1 cellular context compared by ENCODE assay signal in genomic region chr18:21686282-21687105, GRCh38.
TF ChIP-seq lines count a peak whose summit lies in the region.

No MANE protein-coding gene starts in this region.

TF ChIP-seq in HepG2, 621 proteins besides CTCF, POLR2A, EP300 and RAD21 (continued from another document and continues in another):
- TF ChIP-seq, protein P1, sequence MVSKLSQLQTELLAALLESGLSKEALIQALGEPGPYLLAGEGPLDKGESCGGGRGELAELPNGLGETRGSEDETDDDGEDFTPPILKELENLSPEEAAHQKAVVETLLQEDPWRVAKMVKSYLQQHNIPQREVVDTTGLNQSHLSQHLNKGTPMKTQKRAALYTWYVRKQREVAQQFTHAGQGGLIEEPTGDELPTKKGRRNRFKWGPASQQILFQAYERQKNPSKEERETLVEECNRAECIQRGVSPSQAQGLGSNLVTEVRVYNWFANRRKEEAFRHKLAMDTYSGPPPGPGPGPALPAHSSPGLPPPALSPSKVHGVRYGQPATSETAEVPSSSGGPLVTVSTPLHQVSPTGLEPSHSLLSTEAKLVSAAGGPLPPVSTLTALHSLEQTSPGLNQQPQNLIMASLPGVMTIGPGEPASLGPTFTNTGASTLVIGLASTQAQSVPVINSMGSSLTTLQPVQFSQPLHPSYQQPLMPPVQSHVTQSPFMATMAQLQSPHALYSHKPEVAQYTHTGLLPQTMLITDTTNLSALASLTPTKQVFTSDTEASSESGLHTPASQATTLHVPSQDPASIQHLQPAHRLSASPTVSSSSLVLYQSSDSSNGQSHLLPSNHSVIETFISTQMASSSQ (IDR thresholded peaks at IDR 0.05; ENCODE audit: low read depth) = peak; percentile 60; the same call in 1 of the 2 replicates
- TF ChIP-seq, protein P1 (CRISPR knock-in tag; IDR thresholded peaks at IDR 0.05; ENCODE audit: borderline replicate concordance) = peak; percentile 74; the same call in 1 of the 2 replicates
- TF ChIP-seq PRDM10 (CRISPR knock-in tag; IDR thresholded peaks at IDR 0.05; ENCODE audit: low read depth) (peak; percentile 23; the same call in 1 of the 2 replicates), ERF (CRISPR knock-in tag; IDR thresholded peaks at IDR 0.05) (0 out of 2 replicates have a peak, but pooled peaks have one; percentile 44), THAP11 (CRISPR knock-in tag; IDR thresholded peaks at IDR 0.05) (no peak), HNRNPUL1 (IDR thresholded peaks at IDR 0.05; ENCODE audit: low read depth, low read length) (no peak), ATF6 (CRISPR knock-in tag; conservative IDR thresholded peaks at IDR 0.05) (no peak), ZNF136 (CRISPR knock-in tag; IDR thresholded peaks at IDR 0.05; ENCODE audit: low read depth) (peak; percentile 89; the same call in 1 of the 2 replicates), ESRRA (CRISPR knock-in tag; IDR thresholded peaks at IDR 0.05; ENCODE audit: low read depth) (no peak), TOPORS (CRISPR knock-in tag; IDR thresholded peaks at IDR 0.05) (no peak), ISL2 (CRISPR knock-in tag; IDR thresholded peaks at IDR 0.05) (peak; percentile 80), NCOR1 (IDR thresholded peaks at IDR 0.05; ENCODE audit: borderline replicate concordance, low read length) (peak; percentile 62; the same call in 1 of the 2 replicates), ZEB1 (IDR thresholded peaks at IDR 0.05; ENCODE audit: insufficient replicate concordance, low read depth) (peak; percentile 54), ZSCAN30 (CRISPR knock-in tag; IDR thresholded peaks at IDR 0.05) (no peak), ZNF430 (CRISPR knock-in tag; IDR thresholded peaks at IDR 0.05) (no peak; the same call in 1 of the 2 replicates), ZNF629 (CRISPR knock-in tag; conservative IDR thresholded peaks at IDR 0.05) (no peak), ZSCAN25 (CRISPR knock-in tag; IDR thresholded peaks at IDR 0.05) (0 out of 2 replicates have a peak, but pooled peaks have one; percentile 59), FOXA3 (CRISPR knock-in tag; IDR thresholded peaks at IDR 0.05) (peak; percentile 76), SCMH1 (CRISPR knock-in tag; IDR thresholded peaks at IDR 0.05; ENCODE audit: borderline replicate concordance) (no peak), FOSL2 (CRISPR knock-in tag; IDR thresholded peaks at IDR 0.05) (peak; percentile 51; the same call in 1 of the 2 replicates), PHF5A (CRISPR knock-in tag; IDR thresholded peaks at IDR 0.05; ENCODE audit: low read depth, unreplicated experiment) (no peak), ETV5 (CRISPR knock-in tag; IDR thresholded peaks at IDR 0.05; ENCODE audit: borderline replicate concordance) (peak; percentile 33; the same call in 1 of the 2 replicates), ELK4 (CRISPR knock-in tag; IDR thresholded peaks at IDR 0.05; ENCODE audit: borderline replicate concordance) (no peak), RFX1 (IDR thresholded peaks at IDR 0.05) (no peak), ZNF335 (CRISPR knock-in tag; IDR thresholded peaks at IDR 0.05) (0 out of 2 replicates have a peak, but pooled peaks have one; percentile 38), ZKSCAN5 (CRISPR knock-in tag; IDR thresholded peaks at IDR 0.05) (no peak), ZNF317 (CRISPR knock-in tag; IDR thresholded peaks at IDR 0.05) (no peak), GTF3A (CRISPR knock-in tag; conservative IDR thresholded peaks at IDR 0.05) (no peak), ZNF205 (CRISPR knock-in tag; IDR thresholded peaks at IDR 0.05) (peak; percentile 28; the same call in 1 of the 2 replicates), RXRA (CRISPR knock-in tag; IDR thresholded peaks at IDR 0.05) (peak; percentile 53; the same call in 1 of the 2 replicates), ZNF768 (CRISPR knock-in tag; IDR thresholded peaks at IDR 0.05) (no peak), DNMT1 (CRISPR knock-in tag; IDR thresholded peaks at IDR 0.05) (no peak), SIX4 (CRISPR knock-in tag; IDR thresholded peaks at IDR 0.05) (no peak), HDAC1 (CRISPR knock-in tag; IDR thresholded peaks at IDR 0.05) (peak; percentile 86), SMAD9 (CRISPR knock-in tag; IDR thresholded peaks at IDR 0.05) (no peak), SP5 (CRISPR knock-in tag; IDR thresholded peaks at IDR 0.05; ENCODE audit: borderline replicate concordance, low read depth) (peak; percentile 25; the same call in 1 of the 2 replicates)
- TF ChIP-seq, protein P2, sequence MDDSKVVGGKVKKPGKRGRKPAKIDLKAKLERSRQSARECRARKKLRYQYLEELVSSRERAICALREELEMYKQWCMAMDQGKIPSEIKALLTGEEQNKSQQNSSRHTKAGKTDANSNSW (CRISPR knock-in tag; IDR thresholded peaks at IDR 0.05; ENCODE audit: borderline replicate concordance) = no peak
- TF ChIP-seq, protein P3, sequence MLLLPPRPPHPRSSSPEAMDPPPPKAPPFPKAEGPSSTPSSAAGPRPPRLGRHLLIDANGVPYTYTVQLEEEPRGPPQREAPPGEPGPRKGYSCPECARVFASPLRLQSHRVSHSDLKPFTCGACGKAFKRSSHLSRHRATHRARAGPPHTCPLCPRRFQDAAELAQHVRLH (CRISPR knock-in tag; IDR thresholded peaks at IDR 0.05; ENCODE audit: borderline replicate concordance, low read depth) = no peak; the same call in 1 of the 2 replicates
- TF ChIP-seq, protein P4, sequence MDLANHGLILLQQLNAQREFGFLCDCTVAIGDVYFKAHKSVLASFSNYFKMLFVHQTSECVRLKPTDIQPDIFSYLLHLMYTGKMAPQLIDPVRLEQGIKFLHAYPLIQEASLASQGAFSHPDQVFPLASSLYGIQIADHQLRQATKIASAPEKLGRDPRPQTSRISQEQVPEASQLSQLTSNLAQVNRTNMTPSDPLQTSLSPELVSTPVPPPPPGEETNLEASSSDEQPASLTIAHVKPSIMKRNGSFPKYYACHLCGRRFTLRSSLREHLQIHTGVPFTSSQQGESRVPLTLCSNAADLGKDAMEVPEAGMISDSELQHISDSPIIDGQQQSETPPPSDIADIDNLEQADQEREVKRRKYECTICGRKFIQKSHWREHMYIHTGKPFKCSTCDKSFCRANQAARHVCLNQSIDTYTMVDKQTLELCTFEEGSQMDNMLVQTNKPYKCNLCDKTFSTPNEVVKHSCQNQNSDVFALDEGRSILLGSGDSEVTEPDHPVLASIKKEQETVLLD (CRISPR knock-in tag; IDR thresholded peaks at IDR 0.05; ENCODE audit: low read depth) = no peak
- TF ChIP-seq, protein P5, sequence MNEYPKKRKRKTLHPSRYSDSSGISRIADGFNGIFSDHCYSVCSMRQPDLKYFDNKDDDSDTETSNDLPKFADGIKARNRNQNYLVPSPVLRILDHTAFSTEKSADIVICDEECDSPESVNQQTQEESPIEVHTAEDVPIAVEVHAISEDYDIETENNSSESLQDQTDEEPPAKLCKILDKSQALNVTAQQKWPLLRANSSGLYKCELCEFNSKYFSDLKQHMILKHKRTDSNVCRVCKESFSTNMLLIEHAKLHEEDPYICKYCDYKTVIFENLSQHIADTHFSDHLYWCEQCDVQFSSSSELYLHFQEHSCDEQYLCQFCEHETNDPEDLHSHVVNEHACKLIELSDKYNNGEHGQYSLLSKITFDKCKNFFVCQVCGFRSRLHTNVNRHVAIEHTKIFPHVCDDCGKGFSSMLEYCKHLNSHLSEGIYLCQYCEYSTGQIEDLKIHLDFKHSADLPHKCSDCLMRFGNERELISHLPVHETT (CRISPR knock-in tag; conservative IDR thresholded peaks at IDR 0.05) = no peak
- TF ChIP-seq, protein P6, sequence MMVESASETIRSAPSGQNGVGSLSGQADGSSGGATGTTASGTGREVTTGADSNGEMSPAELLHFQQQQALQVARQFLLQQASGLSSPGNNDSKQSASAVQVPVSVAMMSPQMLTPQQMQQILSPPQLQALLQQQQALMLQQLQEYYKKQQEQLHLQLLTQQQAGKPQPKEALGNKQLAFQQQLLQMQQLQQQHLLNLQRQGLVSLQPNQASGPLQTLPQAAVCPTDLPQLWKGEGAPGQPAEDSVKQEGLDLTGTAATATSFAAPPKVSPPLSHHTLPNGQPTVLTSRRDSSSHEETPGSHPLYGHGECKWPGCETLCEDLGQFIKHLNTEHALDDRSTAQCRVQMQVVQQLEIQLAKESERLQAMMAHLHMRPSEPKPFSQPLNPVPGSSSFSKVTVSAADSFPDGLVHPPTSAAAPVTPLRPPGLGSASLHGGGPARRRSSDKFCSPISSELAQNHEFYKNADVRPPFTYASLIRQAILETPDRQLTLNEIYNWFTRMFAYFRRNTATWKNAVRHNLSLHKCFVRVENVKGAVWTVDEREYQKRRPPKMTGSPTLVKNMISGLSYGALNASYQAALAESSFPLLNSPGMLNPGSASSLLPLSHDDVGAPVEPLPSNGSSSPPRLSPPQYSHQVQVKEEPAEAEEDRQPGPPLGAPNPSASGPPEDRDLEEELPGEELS (CRISPR knock-in tag; IDR thresholded peaks at IDR 0.05) = peak; percentile 76
- TF ChIP-seq, protein P7, sequence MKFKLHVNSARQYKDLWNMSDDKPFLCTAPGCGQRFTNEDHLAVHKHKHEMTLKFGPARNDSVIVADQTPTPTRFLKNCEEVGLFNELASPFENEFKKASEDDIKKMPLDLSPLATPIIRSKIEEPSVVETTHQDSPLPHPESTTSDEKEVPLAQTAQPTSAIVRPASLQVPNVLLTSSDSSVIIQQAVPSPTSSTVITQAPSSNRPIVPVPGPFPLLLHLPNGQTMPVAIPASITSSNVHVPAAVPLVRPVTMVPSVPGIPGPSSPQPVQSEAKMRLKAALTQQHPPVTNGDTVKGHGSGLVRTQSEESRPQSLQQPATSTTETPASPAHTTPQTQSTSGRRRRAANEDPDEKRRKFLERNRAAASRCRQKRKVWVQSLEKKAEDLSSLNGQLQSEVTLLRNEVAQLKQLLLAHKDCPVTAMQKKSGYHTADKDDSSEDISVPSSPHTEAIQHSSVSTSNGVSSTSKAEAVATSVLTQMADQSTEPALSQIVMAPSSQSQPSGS (CRISPR knock-in tag; IDR thresholded peaks at IDR 0.05) = no peak
